Comparison of ENCODE assay signal across 8 cellular contexts in genomic region chr16:4425378-4426020, GRCh38. TPM values are rescaled to one million over a fixed set of nuclear protein-coding genes. Genes with fewer than 3 reads are reported as not detected.
A peak's percentile ranks its signal among the peaks of the same experiment; 100 is the strongest.
DNase-seq lines count a peak whose midpoint lies in the region; ATAC-seq and TF ChIP-seq lines count a peak whose summit lies in the region.

Gene DNAJA3, plus strand, starts transcription at chr16:4425868. Its CDS starts 14 bp downstream, at chr16:4425882.

- TF ChIP-seq POLR2A in upper lobe of left lung (IDR thresholded peaks at IDR 0.05): peak in 3 of 4 donors; percentile 36 to 87 (median 57)

- ATAC-seq in GM18498 (IDR thresholded peaks at IDR 0.05; ENCODE audit: unreplicated experiment) (peak; percentile 89), HG02885 (IDR thresholded peaks at IDR 0.05; ENCODE audit: poor library complexity, unreplicated experiment) (peak; percentile 91), upper lobe of left lung (ENCODE audit: low FRiP score in 2 of 2) (peak; percentile 97 to 99)

- H3K9me3 ChIP-seq in left ventricle myocardium inferior (replicated peaks) (no peaks in the 10 kb centered on the region), upper lobe of left lung (no peaks in the 10 kb centered on the region)

- 0 to 1% methylated on average over 26 to 36 of the region's 68 CpGs for WGBS in upper lobe of left lung, 2 donors

- no peak for TF ChIP-seq CTCF in left ventricle myocardium inferior (IDR thresholded peaks at IDR 0.05; ENCODE audit: borderline replicate concordance)
- peak in 3 of 6 experiments; percentile 29 to 49 (median 37) for TF ChIP-seq CTCF in upper lobe of left lung (IDR thresholded peaks at IDR 0.05)

- peak within 1 kb of the TSS; percentile 91 for H3K4me3 ChIP-seq in left ventricle myocardium inferior
- peak within 1 kb of the TSS; percentile 70 to 98 (median 90) for H3K4me3 ChIP-seq in upper lobe of left lung

- H3K27ac ChIP-seq in left ventricle myocardium inferior (replicated peaks) (peak within 1 kb of the TSS; percentile 96), upper lobe of left lung (peak within 1 kb of the TSS; percentile 95 to 98 (median 96))

- H3K27me3 ChIP-seq in left ventricle myocardium inferior (ENCODE audit: low read depth): no peaks in the 10 kb centered on the region
- no peaks in the 10 kb centered on the region for H3K27me3 ChIP-seq in upper lobe of left lung

- H3K4me1 ChIP-seq in left ventricle myocardium inferior (peaks cover 31% of the 10 kb centered on the region), upper lobe of left lung (peaks cover 15 to 26% (median 20%) of the 10 kb centered on the region in 4 donors)

- peak; percentile 82 for DNase-seq in NCI-H1694 (lab: John Stamatoyannopoulos, UW)
- peak; percentile 95 for DNase-seq in amniotic epithelial cell (ENCODE audit: low read depth)
- DNase-seq in left ventricle myocardium inferior: peak; percentile 92
- DNase-seq in posterior vena cava (ENCODE audit: low spot score): peak; percentile 97
- DNase-seq in upper lobe of left lung: peak; percentile 92 to 99

- TF ChIP-seq EP300 in upper lobe of left lung (IDR thresholded peaks at IDR 0.05): no peak

- H3K36me3 ChIP-seq in left ventricle myocardium inferior (peaks cover 4% of the 10 kb centered on the region), upper lobe of left lung (peaks cover 0 to 3% (median 0%) of the 10 kb centered on the region in 4 donors)

- intact Hi-C loops in T-helper 1 cell treated with Interleukin-12 subunit alpha and Interleukin-12 subunit beta and Interleukin-4 antibody, amounts not matched to agents 30 ng/mL and 1 ng/mL, for 36 hours (cut with micrococcal nuclease): loop anchor here (1.0 to 5.0 kb wide), 11 partner anchors 11 to 422 kb away; partner anchors contain the start of genes CDIP1, GLYR1, HMOX2 and MGRN1
- intact Hi-C loops in left ventricle myocardium inferior (cut with micrococcal nuclease): no loop called here
- intact Hi-C loops in posterior vena cava (cut with DNase I): no loop called here

RNA-seq across cellular contexts. Expression of gene DNAJA3, which starts in this region (rescaled TPM):
- total RNA-seq in T-helper 1 cell treated with Interleukin-12 subunit alpha and Interleukin-12 subunit beta and Interleukin-4 antibody, amounts not matched to agents 30 ng/mL and 1 ng/mL, for 36 hours: 59.8 and 63.9 TPM in 2 replicates
- total RNA-seq in left ventricle myocardium inferior (74.2 TPM), posterior vena cava (10 to 100 TPM; 22.4 to 23.6 TPM), upper lobe of left lung (10 to 100 TPM; 31.2 to 61.8 (median 36.6) TPM)

Comparison
In these comparisons a context has a peak if more than half of its experiments do, and no peak if none do; other contexts are left out.
1. Peak in every context shown above with its lines: DNase-seq, ATAC-seq, H3K4me3 ChIP-seq and H3K27ac ChIP-seq.